14 cellular contexts compared by ENCODE assay signal in the genomic region with DNA sequence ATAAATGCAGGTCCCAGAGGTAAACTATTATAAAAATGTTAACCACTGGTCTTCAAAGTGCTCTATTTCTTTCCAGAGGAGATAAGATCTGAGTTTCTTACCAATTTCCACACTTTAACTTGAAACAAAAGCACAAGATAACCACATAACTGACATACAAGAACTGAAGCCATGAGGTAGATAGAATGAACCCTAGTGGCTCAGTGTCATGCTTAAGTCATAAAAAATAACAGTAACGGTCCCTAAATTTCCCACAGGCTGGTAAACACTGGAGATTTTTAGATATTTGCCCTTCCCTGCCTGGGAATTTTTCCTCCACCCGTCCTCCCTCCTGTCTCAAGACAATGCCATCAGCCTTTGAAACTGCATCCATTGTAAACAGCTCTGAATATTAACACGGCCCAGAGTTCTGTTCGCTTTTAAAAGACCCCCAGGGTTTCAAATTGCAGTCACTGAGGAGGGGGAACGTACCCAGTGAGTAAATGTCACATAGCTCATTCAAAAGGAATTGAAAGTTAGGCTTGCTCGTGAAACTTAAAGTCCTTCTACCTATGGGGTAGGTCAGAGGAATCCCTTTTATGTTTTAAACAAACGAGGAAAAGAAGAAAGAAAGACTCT. TPM values are rescaled to one million over a fixed set of nuclear protein-coding genes. Genes with fewer than 3 reads are reported as not detected.
DNase-seq lines count a peak whose midpoint lies in the region; ATAC-seq and TF ChIP-seq lines count a peak whose summit lies in the region.
"Had no signal": no experiment of that assay in that cellular context is flagged by ENCODE, and none has a peak within 500 bp of the region (broad histone marks: within the 10 kb centered on the region; RNA-seq: fewer than 3 reads in every experiment).

No MANE protein-coding gene starts in this region.

- H3K9me3 Mint-ChIP-seq in activated CD4-positive, alpha-beta T cell treated with anti-CD3 and anti-CD28 coated beads, Interleukin-2, amount 10 ng/mL, durations not matched to agents 7 days and 5 days, result no peaks in the 10 kb centered on the region
- H3K9me3 Mint-ChIP-seq in activated CD4-positive, alpha-beta memory T cell treated with anti-CD3 and anti-CD28 coated beads for 36 hours, result no peaks in the 10 kb centered on the region
- H3K9me3 Mint-ChIP-seq in stimulated activated naive CD8-positive, alpha-beta T cell treated with anti-CD3 and anti-CD28 coated beads, Interleukin-15, amount 100 ng/mL, for 72 hours, result no peaks in the 10 kb centered on the region

- intact Hi-C loops in activated CD4-positive, alpha-beta memory T cell treated with anti-CD3 and anti-CD28 coated beads for 36 hours (cut with micrococcal nuclease), result loop anchor here (2.0 kb wide), 1 partner anchor 14 kb away; no protein-coding TSS in a partner anchor
- intact Hi-C loops in right cardiac atrium (cut with DNase I), result loop anchor here in 3 of 4 donors (5.0 to 10.0 kb wide), 4 partner anchors 38 to 80 kb away; no protein-coding TSS in a partner anchor

- H3K4me1 Mint-ChIP-seq in activated CD4-positive, alpha-beta T cell treated with anti-CD3 and anti-CD28 coated beads, Interleukin-2, amount 10 ng/mL, durations not matched to agents 7 days and 5 days, result peaks cover 92% of the 10 kb centered on the region
- peaks cover 82% of the 10 kb centered on the region for H3K4me1 Mint-ChIP-seq in activated CD4-positive, alpha-beta memory T cell treated with anti-CD3 and anti-CD28 coated beads for 36 hours (ENCODE audit: low read depth)
- peaks cover 71% of the 10 kb centered on the region for H3K4me1 Mint-ChIP-seq in stimulated activated naive CD8-positive, alpha-beta T cell treated with anti-CD3 and anti-CD28 coated beads, Interleukin-15, amount 100 ng/mL, for 72 hours

- no peaks in the 10 kb centered on the region for H3K9me3 ChIP-seq in right cardiac atrium (ENCODE audit: control insufficient read depth, low read length)
- H3K9me3 ChIP-seq: HAP-1, spleen had no signal

- no peak overlapping the region for H3K4me3 ChIP-seq in right cardiac atrium (ENCODE audit: low read length)
- H3K4me3 ChIP-seq: HAP-1, spleen had no signal

- POLR2A ChIA-PET in activated CD4-positive, alpha-beta T cell treated with anti-CD3 and anti-CD28 coated beads, Interleukin-2, amount 10 ng/mL, durations not matched to agents 7 days and 5 days (lab: Charles Lee), result no interaction called here
- POLR2A ChIA-PET in activated CD4-positive, alpha-beta memory T cell treated with anti-CD3 and anti-CD28 coated beads for 36 hours (lab: Charles Lee), result interaction anchor here (1.4 kb wide), 1 partner anchor 12 kb away, joined by 3 read pairs; no protein-coding TSS in a partner anchor

- ATAC-seq in right cardiac atrium (no peak), omental fat pad (ENCODE audit: low FRiP score) (no peak)
- peak; percentile 36 for ATAC-seq in stimulated activated naive CD8-positive, alpha-beta T cell treated with anti-CD3 and anti-CD28 coated beads, Interleukin-15, amount 100 ng/mL, for 72 hours
- ATAC-seq: esophagus mucosa had no signal

- 61% methylated on average over 7 of the region's 7 CpGs for WGBS in right cardiac atrium

- H3K27ac ChIP-seq in right cardiac atrium (ENCODE audit: low read length), result peak overlapping the region; percentile 56
- H3K27ac ChIP-seq: spleen had no signal

- H3K27ac Mint-ChIP-seq in activated CD4-positive, alpha-beta T cell treated with anti-CD3 and anti-CD28 coated beads, Interleukin-2, amount 10 ng/mL, durations not matched to agents 7 days and 5 days, result peak overlapping the region; percentile 58
- peak overlapping the region; percentile 69 for H3K27ac Mint-ChIP-seq in activated CD4-positive, alpha-beta memory T cell treated with anti-CD3 and anti-CD28 coated beads for 36 hours
- peak overlapping the region in 1 of 2 donors; percentile 4 for H3K27ac Mint-ChIP-seq in stimulated activated naive CD8-positive, alpha-beta T cell treated with anti-CD3 and anti-CD28 coated beads, Interleukin-15, amount 100 ng/mL, for 72 hours

- peaks cover 16% of the 10 kb centered on the region for H3K36me3 Mint-ChIP-seq in activated CD4-positive, alpha-beta T cell treated with anti-CD3 and anti-CD28 coated beads, Interleukin-2, amount 10 ng/mL, durations not matched to agents 7 days and 5 days (ENCODE audit: low read depth)
- peaks cover 3% of the 10 kb centered on the region for H3K36me3 Mint-ChIP-seq in activated CD4-positive, alpha-beta memory T cell treated with anti-CD3 and anti-CD28 coated beads for 36 hours

- CTCF ChIA-PET in activated CD4-positive, alpha-beta T cell treated with anti-CD3 and anti-CD28 coated beads, Interleukin-2, amount 10 ng/mL, durations not matched to agents 7 days and 5 days (lab: Charles Lee), result interaction anchor here (0.8 to 2.6 kb wide), 5 partner anchors 9 to 88 kb away, joined by 3 to 16 read pairs (median 5); no protein-coding TSS in a partner anchor
- CTCF ChIA-PET in activated CD4-positive, alpha-beta memory T cell treated with anti-CD3 and anti-CD28 coated beads for 36 hours (lab: Charles Lee), result interaction anchor here (1.6 kb wide), 1 partner anchor 11 kb away, joined by 4 read pairs; no protein-coding TSS in a partner anchor

- no peak for DNase-seq in activated CD4-positive, alpha-beta T cell treated with anti-CD3 and anti-CD28 coated beads, Interleukin-2, amount 10 ng/mL, durations not matched to agents 7 days and 5 days
- no peak for DNase-seq in activated CD4-positive, alpha-beta T cell treated with anti-CD3 and anti-CD28 coated beads for 1 hour
- no peak for DNase-seq in activated CD4-positive, alpha-beta memory T cell treated with anti-CD3 and anti-CD28 coated beads for 36 hours
- DNase-seq in right cardiac atrium (no peak), T-helper 9 cell (no peak), mesenteric fat pad (ENCODE audit: low spot score) (no peak), omental fat pad (ENCODE audit: low spot score) (no peak)
- no peak for DNase-seq in stimulated activated naive CD8-positive, alpha-beta T cell treated with anti-CD3 and anti-CD28 coated beads, Interleukin-15, amount 100 ng/mL, for 72 hours
- DNase-seq: mesenchymal stem cell; NCI-H146; spleen; stimulated activated naive CD4-positive, alpha-beta T cell treated with Interleukin-2 at 50 U/mL for 16 hours had no signal

- no peak for TF ChIP-seq CTCF in omental fat pad (IDR thresholded peaks at IDR 0.05)

- no peaks in the 10 kb centered on the region for H3K27me3 ChIP-seq in right cardiac atrium (ENCODE audit: control insufficient read depth, insufficient read depth)

- peak overlapping the region; percentile 21 for H3K4me3 Mint-ChIP-seq in activated CD4-positive, alpha-beta T cell treated with anti-CD3 and anti-CD28 coated beads, Interleukin-2, amount 10 ng/mL, durations not matched to agents 7 days and 5 days
- H3K4me3 Mint-ChIP-seq in activated CD4-positive, alpha-beta memory T cell treated with anti-CD3 and anti-CD28 coated beads for 36 hours, result peak overlapping the region; percentile 38
- H3K4me3 Mint-ChIP-seq in stimulated activated naive CD8-positive, alpha-beta T cell treated with anti-CD3 and anti-CD28 coated beads, Interleukin-15, amount 100 ng/mL, for 72 hours, result no peak overlapping the region

- H3K4me1 ChIP-seq in right cardiac atrium (ENCODE audit: control insufficient read depth, insufficient read depth, low read length), result peaks cover 6% of the 10 kb centered on the region

- H3K27me3 Mint-ChIP-seq in activated CD4-positive, alpha-beta T cell treated with anti-CD3 and anti-CD28 coated beads, Interleukin-2, amount 10 ng/mL, durations not matched to agents 7 days and 5 days, result peaks cover 9% of the 10 kb centered on the region
- H3K27me3 Mint-ChIP-seq in activated CD4-positive, alpha-beta memory T cell treated with anti-CD3 and anti-CD28 coated beads for 36 hours, result no peaks in the 10 kb centered on the region
- peaks cover 61% of the 10 kb centered on the region for H3K27me3 Mint-ChIP-seq in stimulated activated naive CD8-positive, alpha-beta T cell treated with anti-CD3 and anti-CD28 coated beads, Interleukin-15, amount 100 ng/mL, for 72 hours

RNA-seq across cellular contexts. Expression of a gene that starts 5.7 kb away (rescaled TPM):
- total RNA-seq in activated CD4-positive, alpha-beta T cell treated with anti-CD3 and anti-CD28 coated beads, Interleukin-2, amount 10 ng/mL, durations not matched to agents 7 days and 5 days, result 10 to 100 TPM; 26.1 to 26.4 TPM
- 10 to 100 TPM; 35.3 to 40.4 TPM for total RNA-seq in activated CD4-positive, alpha-beta memory T cell treated with anti-CD3 and anti-CD28 coated beads for 36 hours
- total RNA-seq in right cardiac atrium, result 100 to 1,000 TPM; 103 to 140 (median 122) TPM
- polyA plus RNA-seq in right cardiac atrium, result 80.2 TPM
- total RNA-seq in mesenteric fat pad, result 25.2 TPM
- total RNA-seq in omental fat pad, result 10 to 100 TPM; 44.2 to 96.2 (median 57.6) TPM

Comparison
In these comparisons a context has a peak if more than half of its experiments do, and no peak if none do; other contexts are left out.
1. H3K4me3 Mint-ChIP-seq: peak in activated CD4-positive, alpha-beta T cell treated with anti-CD3 and anti-CD28 coated beads, Interleukin-2, amount 10 ng/mL, durations not matched to agents 7 days and 5 days (single experiment) and activated CD4-positive, alpha-beta memory T cell treated with anti-CD3 and anti-CD28 coated beads for 36 hours (single experiment); none in stimulated activated naive CD8-positive, alpha-beta T cell treated with anti-CD3 and anti-CD28 coated beads, Interleukin-15, amount 100 ng/mL, for 72 hours (0 of 2).